ENCODE assay signal across 21 cellular contexts in genomic region chr2:120446236-120447121, GRCh38.
DNase-seq lines count a peak whose midpoint lies in the region; ATAC-seq lines count a peak whose summit lies in the region.
"Had no signal": no experiment of that assay in that cellular context is flagged by ENCODE, and none has a peak within 500 bp of the region (broad histone marks: within the 10 kb centered on the region; RNA-seq: fewer than 3 reads in every experiment).

No MANE protein-coding gene starts in this region.

- no peak overlapping the region for H3K4ac ChIP-seq in neuronal stem cell (ENCODE audit: low read length)

- no peak overlapping the region for H4K8ac ChIP-seq in neuronal stem cell (ENCODE audit: low read depth, low read length)

- ATAC-seq in GM21447 (IDR thresholded peaks at IDR 0.05; ENCODE audit: unreplicated experiment): no peak
- ATAC-seq: GM12878 had no signal

- no peak overlapping the region for H3K9ac ChIP-seq in neuronal stem cell (ENCODE audit: low read depth, low read length, poor library complexity)
- H3K9ac ChIP-seq: KMS-11 had no signal

- H2AFZ ChIP-seq in neuronal stem cell (ENCODE audit: low read length): no peak overlapping the region

- H3K4me2 ChIP-seq in neuronal stem cell (ENCODE audit: insufficient read depth, low read length, poor library complexity, severe bottlenecking): no peak overlapping the region
- H3K4me2 ChIP-seq: KMS-11 had no signal

- H3K4me3 ChIP-seq in neuronal stem cell (ENCODE audit: low read length in 2 of 2): no peak overlapping the region
- H3K4me3 ChIP-seq: GM12878 had no signal

- H4K91ac ChIP-seq in neuronal stem cell (ENCODE audit: low read depth, low read length, poor library complexity): no peak overlapping the region

- no peaks in the 10 kb centered on the region for H3K9me3 ChIP-seq in neuronal stem cell (replicated peaks in 1 of 2; ENCODE audit: control insufficient read depth in 2 of 2, insufficient read depth in 1 of 2, low read depth in 1 of 2, low read length in 2 of 2)
- H3K9me3 ChIP-seq: Caco-2 had no signal

- H3K23ac ChIP-seq in neuronal stem cell (ENCODE audit: low read depth, low read length, poor library complexity): peak overlapping the region; percentile 8

- no peak overlapping the region for H3K14ac ChIP-seq in neuronal stem cell (ENCODE audit: low read length)

- H2BK5ac ChIP-seq in neuronal stem cell (ENCODE audit: low read length): no peak overlapping the region

- peaks cover 3 to 88% (median 46%) of the 10 kb centered on the region in 3 experiments for H3K27me3 ChIP-seq in neuronal stem cell (ENCODE audit: control insufficient read depth in 3 of 3, insufficient read depth in 3 of 3, low read depth in 1 of 3, low read length in 3 of 3)

- H3K27ac ChIP-seq in neuronal stem cell (replicated peaks; ENCODE audit: low read length): no peak overlapping the region
- peak overlapping the region; percentile 26 for H3K27ac ChIP-seq in substantia nigra (ENCODE audit: low read depth, low read length, poor library complexity, severe bottlenecking)
- H3K27ac ChIP-seq: 22Rv1, KMS-11 had no signal

- no peaks in the 10 kb centered on the region for H3K79me1 ChIP-seq in neuronal stem cell (ENCODE audit: low read depth, low read length)

- no peak overlapping the region for H2BK15ac ChIP-seq in neuronal stem cell (ENCODE audit: low read length)

- WGBS in neuronal stem cell (ENCODE audit: extremely low coverage in 2 of 2, insufficient read length in 2 of 2, insufficient replicate concordance in 1 of 2), 2 donors: no CpG with 5 or more reads among the region's 14 CpGs

- no peak overlapping the region for H3K18ac ChIP-seq in neuronal stem cell (ENCODE audit: low read length)

- peaks cover 0 to 12% of the 10 kb centered on the region in 2 donors for H3K4me1 ChIP-seq in neuronal stem cell (ENCODE audit: control insufficient read depth in 2 of 2, insufficient read depth in 1 of 2, low read depth in 1 of 2, low read length in 2 of 2)

- no peak overlapping the region for H2BK120ac ChIP-seq in neuronal stem cell (ENCODE audit: low read depth, low read length)

- H2BK12ac ChIP-seq in neuronal stem cell (ENCODE audit: low read length): no peak overlapping the region

- DNase-seq in DMS53 (lab: John Stamatoyannopoulos, UW) (peak; percentile 49), DMS53 treated with DMSO at 0.1 percent for 48 hours (lab: John Stamatoyannopoulos, UW; ENCODE audit: unreplicated experiment) (no peak), SW480 (ENCODE audit: low spot score) (peak; percentile 39), neuronal stem cell (ENCODE audit: low spot score) (no peak), substantia nigra (lab: John Stamatoyannopoulos, UW) (no peak), 8988T (no peak)
- DNase-seq in stimulated activated CD4-positive, alpha-beta T cell treated with anti-CD3 and anti-CD28 coated beads, Interleukin-12 subunit alpha, Interleukin-12 subunit beta, amount 100 ng/mL, for 4 hours: no peak
- DNase-seq: Caco-2; CD4-positive, CD25-positive, alpha-beta regulatory T cell; DMS153; EL; HFFc6; MV-4-11; NCI-H1417; NCI-H345; NCI-H524 treated with DMSO at 0.1 percent for 48 hours; SIG-M5 had no signal

- no peak overlapping the region for H2AK5ac ChIP-seq in neuronal stem cell (ENCODE audit: low read depth, low read length)

- no peaks in the 10 kb centered on the region for H3K36me3 ChIP-seq in neuronal stem cell (replicated peaks in 1 of 2; ENCODE audit: control insufficient read depth in 2 of 2, insufficient read depth in 2 of 2, low read length in 2 of 2)

Comparison
In these comparisons a context has a peak if more than half of its experiments do, and no peak if none do; other contexts are left out.
1. DNase-seq: peak in DMS53 (single experiment) and SW480 (single experiment); none in DMS53 treated with DMSO at 0.1 percent for 48 hours (single experiment), neuronal stem cell (single experiment), substantia nigra (0 of 49), stimulated activated CD4-positive, alpha-beta T cell treated with anti-CD3 and anti-CD28 coated beads, Interleukin-12 subunit alpha, Interleukin-12 subunit beta, amount 100 ng/mL, for 4 hours (single experiment) and 8988T (single experiment).